In the genomic region with DNA sequence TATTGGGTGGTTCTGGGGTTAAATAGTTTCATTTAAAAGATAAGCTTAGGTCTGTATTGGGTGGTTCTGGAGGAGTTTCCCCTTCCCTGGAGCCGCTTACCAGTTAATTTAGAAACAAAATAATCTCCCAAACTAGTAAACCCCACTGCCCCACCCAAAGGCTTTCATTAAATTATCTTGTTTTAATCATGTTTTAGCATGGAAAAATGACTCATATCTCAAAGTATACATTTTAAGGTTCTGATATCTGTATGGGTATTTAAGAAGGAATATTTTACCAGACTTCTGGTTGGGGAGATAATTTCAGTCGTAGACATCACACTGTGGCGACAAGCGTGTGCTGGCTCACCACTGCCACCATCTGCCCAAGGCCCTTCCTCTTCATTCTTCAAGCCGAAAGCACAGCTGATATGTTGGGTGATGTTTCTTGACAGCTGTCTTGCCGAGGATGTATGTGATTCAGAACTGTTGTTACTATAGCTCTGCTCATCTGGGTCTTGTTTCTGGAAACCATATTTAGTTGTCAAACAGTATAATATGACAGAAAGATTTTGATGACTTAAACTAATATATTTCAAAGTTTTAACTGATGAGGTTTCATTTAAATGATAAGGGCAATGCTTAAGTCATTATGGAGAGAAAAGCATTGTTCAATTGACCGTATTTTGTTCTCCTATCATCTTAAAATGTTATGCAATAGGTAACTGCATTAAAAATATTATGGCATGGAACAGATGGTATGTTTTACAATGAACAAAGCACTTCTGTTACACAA, we compare ENCODE assay signal across 8 cellular contexts.
DNase-seq lines count a peak whose midpoint lies in the region; ATAC-seq and TF ChIP-seq lines count a peak whose summit lies in the region.

No MANE protein-coding gene starts in this region.

- peak; percentile 47 for TF ChIP-seq CTCF in nephron progenitor cell (IDR thresholded peaks at IDR 0.05)

- TF ChIP-seq EP300 in Ishikawa (IDR thresholded peaks at IDR 0.05; ENCODE audit: borderline replicate concordance) = no peak

- peaks cover 11% of the 10 kb centered on the region for H3K4me1 Mint-ChIP-seq in nephron progenitor cell

- H3K36me3 Mint-ChIP-seq in nephron progenitor cell (ENCODE audit: low read depth) = no peaks in the 10 kb centered on the region

- no peak overlapping the region for H3K27ac ChIP-seq in caudate nucleus (ENCODE audit: low read depth, low read length)

- ATAC-seq in GM21367 (IDR thresholded peaks at IDR 0.05; ENCODE audit: unreplicated experiment) (no peak), GM18909 (IDR thresholded peaks at IDR 0.05; ENCODE audit: poor library complexity, unreplicated experiment) (no peak)

- TF ChIP-seq RAD21 in Ishikawa (IDR thresholded peaks at IDR 0.05; ENCODE audit: low read depth) = peak; percentile 71

- DNase-seq in EL (peak; percentile 14), SHP77 treated with DMSO at 0.1 percent for 48 hours (lab: John Stamatoyannopoulos, UW) (peak; percentile 29), caudate nucleus (lab: John Stamatoyannopoulos, UW) (peak in 36 of 61 donors; percentile 1 to 76 (median 22)), nephron progenitor cell (peak; percentile 21), KG1 (lab: John Stamatoyannopoulos, UW) (no peak)

- H3K4me3 Mint-ChIP-seq in nephron progenitor cell = no peak overlapping the region

- H3K9me3 Mint-ChIP-seq in nephron progenitor cell = no peaks in the 10 kb centered on the region

- H3K27ac Mint-ChIP-seq in nephron progenitor cell = no peak overlapping the region

- H3K27me3 Mint-ChIP-seq in nephron progenitor cell (ENCODE audit: low read depth, poor library complexity) = peaks cover 54% of the 10 kb centered on the region

TF ChIP-seq in Ishikawa, 13 proteins besides CTCF, POLR2A, EP300 and RAD21:
- no peak for TF ChIP-seq REST (IDR thresholded peaks at IDR 0.05; ENCODE audit: low read depth)
- no peak for TF ChIP-seq FOXM1 (IDR thresholded peaks at IDR 0.05; ENCODE audit: borderline replicate concordance, low read depth)
- TF ChIP-seq CEBPB (IDR thresholded peaks at IDR 0.05) = no peak
- no peak for TF ChIP-seq MAX (IDR thresholded peaks at IDR 0.05)
- no peak for TF ChIP-seq EGR1 (IDR thresholded peaks at IDR 0.05)
- no peak for TF ChIP-seq YY1 (IDR thresholded peaks at IDR 0.05; ENCODE audit: low read depth)
- TF ChIP-seq USF1 (IDR thresholded peaks at IDR 0.05) = no peak
- TF ChIP-seq TEAD4 (IDR thresholded peaks at IDR 0.05) = no peak
